ENCODE assay signal across 13 cellular contexts in genomic region chr17:27351741-27352140, GRCh38. TPM values are rescaled to one million over a fixed set of nuclear protein-coding genes. Genes with fewer than 3 reads are reported as not detected.
DNase-seq lines count a peak whose midpoint lies in the region; ATAC-seq and TF ChIP-seq lines count a peak whose summit lies in the region.
"Had no signal": no experiment of that assay in that cellular context is flagged by ENCODE, and none has a peak within 500 bp of the region (broad histone marks: within the 10 kb centered on the region; RNA-seq: fewer than 3 reads in every experiment).

No MANE protein-coding gene starts in this region.

- H3K27ac Mint-ChIP-seq in T-helper 2 cell treated with Interferon-gamma antibody and Interleukin-4, amounts not matched to agents 5 μg/mL and 100 μg/mL, for 36 hours: no peak overlapping the region
- H3K27ac Mint-ChIP-seq in T-helper 17 cell: peak overlapping the region; percentile 93
- H3K27ac Mint-ChIP-seq in stimulated activated memory B cell treated with anti-CD40 and anti-IgM and Interleukin-4, amounts not matched to agents 10 μg/mL and 1 μg/mL and 100 μg/mL, for 72 hours: peak overlapping the region; percentile 90
- H3K27ac Mint-ChIP-seq: activated naive CD8-positive, alpha-beta T cell treated with anti-CD3 and anti-CD28 coated beads, Interleukin-2, amount 50 U/mL, for 24 hours had no signal

- H3K4me1 Mint-ChIP-seq in T-helper 2 cell treated with Interferon-gamma antibody and Interleukin-4, amounts not matched to agents 5 μg/mL and 100 μg/mL, for 36 hours (ENCODE audit: low read depth): peaks cover 31% of the 10 kb centered on the region
- peaks cover 17% of the 10 kb centered on the region for H3K4me1 Mint-ChIP-seq in T-helper 17 cell
- H3K4me1 Mint-ChIP-seq in stimulated activated memory B cell treated with anti-CD40 and anti-IgM and Interleukin-4, amounts not matched to agents 10 μg/mL and 1 μg/mL and 100 μg/mL, for 72 hours: peaks cover 36% of the 10 kb centered on the region

- H3K4me3 ChIP-seq in fibroblast of pulmonary artery (replicated peaks; ENCODE audit: low read depth, low read length) (no peak overlapping the region), dorsolateral prefrontal cortex (no peak overlapping the region), upper lobe of left lung (no peak overlapping the region)

- no peaks in the 10 kb centered on the region for H3K27me3 Mint-ChIP-seq in T-helper 2 cell treated with Interferon-gamma antibody and Interleukin-4, amounts not matched to agents 5 μg/mL and 100 μg/mL, for 36 hours (ENCODE audit: low read depth)
- no peaks in the 10 kb centered on the region for H3K27me3 Mint-ChIP-seq in T-helper 17 cell
- H3K27me3 Mint-ChIP-seq in stimulated activated memory B cell treated with anti-CD40 and anti-IgM and Interleukin-4, amounts not matched to agents 10 μg/mL and 1 μg/mL and 100 μg/mL, for 72 hours: no peaks in the 10 kb centered on the region

- 86 to 88% methylated on average over 2 of the region's 2 CpGs for WGBS in upper lobe of left lung, 2 donors

- CTCF ChIA-PET in GM10248 (lab: Yijun Ruan, JAX): interaction anchor here (0.9 to 7.2 kb wide), 6 partner anchors 29 to 303 kb away, joined by 3 to 111 read pairs (median 4); no protein-coding TSS in a partner anchor

- H3K9me3 Mint-ChIP-seq in T-helper 2 cell treated with Interferon-gamma antibody and Interleukin-4, amounts not matched to agents 5 μg/mL and 100 μg/mL, for 36 hours: no peaks in the 10 kb centered on the region
- peaks cover 2% of the 10 kb centered on the region for H3K9me3 Mint-ChIP-seq in stimulated activated memory B cell treated with anti-CD40 and anti-IgM and Interleukin-4, amounts not matched to agents 10 μg/mL and 1 μg/mL and 100 μg/mL, for 72 hours
- H3K9me3 Mint-ChIP-seq: activated naive CD8-positive, alpha-beta T cell treated with anti-CD3 and anti-CD28 coated beads, Interleukin-2, amount 50 U/mL, for 24 hours had no signal

- peak overlapping the region; percentile 28 for H3K4me3 Mint-ChIP-seq in T-helper 2 cell treated with Interferon-gamma antibody and Interleukin-4, amounts not matched to agents 5 μg/mL and 100 μg/mL, for 36 hours
- no peak overlapping the region for H3K4me3 Mint-ChIP-seq in T-helper 17 cell
- H3K4me3 Mint-ChIP-seq in stimulated activated memory B cell treated with anti-CD40 and anti-IgM and Interleukin-4, amounts not matched to agents 10 μg/mL and 1 μg/mL and 100 μg/mL, for 72 hours: no peak overlapping the region

- H3K4me1 ChIP-seq in upper lobe of left lung: peaks cover 26 to 39% (median 30%) of the 10 kb centered on the region in 4 donors

- POLR2A ChIA-PET in GM10248 (lab: Yijun Ruan, JAX): no interaction called here

- H3K9me3 ChIP-seq in T-helper 17 cell (ENCODE audit: control insufficient read depth, low read length, poor library complexity, severe bottlenecking): no peaks in the 10 kb centered on the region
- H3K9me3 ChIP-seq in upper lobe of left lung: no peaks in the 10 kb centered on the region

- TF ChIP-seq EP300 in upper lobe of left lung (IDR thresholded peaks at IDR 0.05): no peak

- no peak for DNase-seq in T-helper 2 cell treated with Interferon-gamma antibody and Interleukin-4, amounts not matched to agents 5 μg/mL and 100 μg/mL, for 36 hours (ENCODE audit: low spot score)
- no peak for DNase-seq in T-helper 2 cell
- DNase-seq in T-helper 17 cell: no peak
- peak; percentile 70 for DNase-seq in fibroblast of pulmonary artery (ENCODE audit: low read depth)
- no peak for DNase-seq in dorsolateral prefrontal cortex
- no peak for DNase-seq in GM10248 (ENCODE audit: extremely low spot score)
- DNase-seq in upper lobe of left lung: no peak
- DNase-seq: activated naive CD8-positive, alpha-beta T cell treated with anti-CD3 and anti-CD28 coated beads, Interleukin-2, amount 50 U/mL, for 24 hours; left colon; NCI-H2081 treated with DMSO at 0.1 percent for 48 hours; NCI-H774; SIG-M5 had no signal

- no peak for TF ChIP-seq CTCF in fibroblast of pulmonary artery (IDR thresholded peaks at IDR 0.05; ENCODE audit: low read length, missing control alignments)
- TF ChIP-seq CTCF in dorsolateral prefrontal cortex (IDR thresholded peaks at IDR 0.05 in 54 of 56, conservative IDR thresholded peaks at IDR 0.05 in 2 of 56; ENCODE audit: low read depth in 1 of 56, partially characterized antibody in 56 of 56): no peak
- TF ChIP-seq CTCF in GM10248 (IDR thresholded peaks at IDR 0.05; ENCODE audit: control extremely low read depth, extremely low read depth, low read depth, missing control alignments): no peak
- no peak for TF ChIP-seq CTCF in upper lobe of left lung (IDR thresholded peaks at IDR 0.05)

- no peaks in the 10 kb centered on the region for H3K36me3 ChIP-seq in upper lobe of left lung

- H3K27me3 ChIP-seq in dorsolateral prefrontal cortex (no peaks in the 10 kb centered on the region), upper lobe of left lung (no peaks in the 10 kb centered on the region)

- H3K27ac ChIP-seq in dorsolateral prefrontal cortex (peak overlapping the region in 28 of 59 donors; percentile 5 to 97 (median 38)), upper lobe of left lung (peak overlapping the region in 1 of 4 donors; percentile 92)

- intact Hi-C loops in dorsolateral prefrontal cortex (cut with DNase I): loop anchor here (5.0 to 10.0 kb wide), 5 partner anchors 103 to 301 kb away; partner anchors contain the start of gene KSR1 (in 2 of the 2)

- peaks cover 1% of the 10 kb centered on the region for H3K36me3 Mint-ChIP-seq in T-helper 2 cell treated with Interferon-gamma antibody and Interleukin-4, amounts not matched to agents 5 μg/mL and 100 μg/mL, for 36 hours (ENCODE audit: low read depth)
- H3K36me3 Mint-ChIP-seq in T-helper 17 cell (ENCODE audit: low read depth): no peaks in the 10 kb centered on the region
- H3K36me3 Mint-ChIP-seq in stimulated activated memory B cell treated with anti-CD40 and anti-IgM and Interleukin-4, amounts not matched to agents 10 μg/mL and 1 μg/mL and 100 μg/mL, for 72 hours: no peaks in the 10 kb centered on the region

- ATAC-seq in T-helper 17 cell: no peak
- ATAC-seq in stimulated activated memory B cell treated with anti-CD40 and anti-IgM and Interleukin-4, amounts not matched to agents 10 μg/mL and 1 μg/mL and 100 μg/mL, for 72 hours: no peak
- no peak for ATAC-seq in upper lobe of left lung (ENCODE audit: low FRiP score in 2 of 2)
- ATAC-seq: activated naive CD8-positive, alpha-beta T cell treated with anti-CD3 and anti-CD28 coated beads, Interleukin-2, amount 50 U/mL, for 24 hours; left colon had no signal

- TF ChIP-seq POLR2A in upper lobe of left lung (IDR thresholded peaks at IDR 0.05): no peak

RNA-seq across cellular contexts. Expression of gene WSB1, which starts 57.8 kb away (rescaled TPM):
- total RNA-seq in T-helper 17 cell (100 to 1,000 TPM; 137 to 146 TPM), dorsolateral prefrontal cortex (100 to 1,000 TPM in 119 of 120 experiments, 10 to 100 TPM in 1; 91.4 to 483 (median 217) TPM), upper lobe of left lung (100 to 1,000 TPM; 261 to 514 (median 328) TPM)
